Comparison of ENCODE assay signal across 7 cellular contexts in genomic region chr16:31477220-31478216, GRCh38. TPM values are rescaled to one million over a fixed set of nuclear protein-coding genes. Genes with fewer than 3 reads are reported as not detected.
DNase-seq lines count a peak whose midpoint lies in the region; FAIRE-seq lines count a peak whose summit lies in the region.

No MANE protein-coding gene starts in this region.

- peaks cover 2% of the 10 kb centered on the region for H3K27me3 ChIP-seq in mononuclear cell (ENCODE audit: insufficient read depth, low read length)

- DNase-seq in GM19239 (ENCODE audit: insufficient read length, low spot score) = no peak
- no peak for DNase-seq in Jurkat, Clone E6-1 (ENCODE audit: low read depth, low spot score)
- peak; percentile 33 for DNase-seq in activated naive CD4-positive, alpha-beta T cell treated with anti-CD3 and anti-CD28 coated beads, Interleukin-2, amount 50 U/mL, for 16 hours
- no peak for DNase-seq in effector CD4-positive, alpha-beta T cell
- DNase-seq in T1000 (lab: John Stamatoyannopoulos, UW) = no peak
- no peak for DNase-seq in anterior cingulate cortex (lab: John Stamatoyannopoulos, UW)

- H3K4me3 ChIP-seq in Jurkat, Clone E6-1 (ENCODE audit: low read length) = peak overlapping the region; percentile 44
- peak overlapping the region; percentile 33 for H3K4me3 ChIP-seq in mononuclear cell (ENCODE audit: low read length)

- FAIRE-seq in GM19239 (lab: Jason Lieb, UNC) = peak; percentile 42

- H3K4me1 ChIP-seq in mononuclear cell (ENCODE audit: insufficient read depth, low read length) = peaks cover 21% of the 10 kb centered on the region

- no peaks in the 10 kb centered on the region for H3K9me3 ChIP-seq in mononuclear cell (ENCODE audit: low read depth, low read length)

RNA-seq across cellular contexts. Expression of gene SLC5A2, which starts 5.4 kb away (rescaled TPM):
- 40.0 TPM for polyA plus RNA-seq in Jurkat, Clone E6-1 (2012; ENCODE audit: insufficient read depth, insufficient read length)
- total RNA-seq in mononuclear cell = 0.42 TPM

RNA-seq across cellular contexts. Expression of gene TGFB1I1, which starts 5.6 kb away (rescaled TPM):
- polyA plus RNA-seq in Jurkat, Clone E6-1 (2012; ENCODE audit: insufficient read depth, insufficient read length) = not detected
- total RNA-seq in mononuclear cell = 1.4 TPM

RNA-seq across cellular contexts. Expression of gene ARMC5, which starts 18.2 kb away (rescaled TPM):
- 8.5 TPM for polyA plus RNA-seq in Jurkat, Clone E6-1 (2012; ENCODE audit: insufficient read depth, insufficient read length)
- 9.2 TPM for total RNA-seq in mononuclear cell

RNA-seq across cellular contexts. Expression of gene RUSF1, which starts 30.7 kb away (rescaled TPM):
- polyA plus RNA-seq in Jurkat, Clone E6-1 (2012; ENCODE audit: insufficient read depth, insufficient read length) = 106 TPM
- total RNA-seq in mononuclear cell = 25.0 TPM

RNA-seq across cellular contexts. Expression of gene ZNF843, which starts 34.9 kb away (rescaled TPM):
- polyA plus RNA-seq in Jurkat, Clone E6-1 (2012; ENCODE audit: insufficient read depth, insufficient read length) = not detected
- not detected for total RNA-seq in mononuclear cell
